ENCODE assay signal across 1 cellular context in the genomic region with DNA sequence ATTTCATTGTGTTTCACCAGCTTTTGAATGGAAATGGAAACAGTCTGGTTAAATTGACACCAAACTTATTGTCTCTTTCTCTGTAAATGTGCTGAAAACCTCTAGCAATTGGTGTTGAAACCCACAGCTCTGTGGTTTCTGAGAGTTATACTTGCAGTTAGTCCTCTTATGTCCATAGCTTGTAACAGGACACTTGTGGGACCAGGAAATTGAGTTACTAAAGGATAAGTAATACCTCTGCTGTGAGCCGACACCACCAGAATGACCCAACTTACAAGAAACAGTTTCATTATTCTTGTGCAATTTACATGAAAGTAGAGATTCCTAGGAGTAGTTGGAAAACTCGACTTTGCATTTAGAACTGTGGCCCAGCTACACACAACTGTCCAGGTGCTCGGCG.
TF ChIP-seq lines count a peak whose summit lies in the region.

No MANE protein-coding gene starts in this region.

TF ChIP-seq in H1, 55 proteins besides CTCF, POLR2A, EP300 and RAD21 (continued from another document):
- TF ChIP-seq, protein P1, sequence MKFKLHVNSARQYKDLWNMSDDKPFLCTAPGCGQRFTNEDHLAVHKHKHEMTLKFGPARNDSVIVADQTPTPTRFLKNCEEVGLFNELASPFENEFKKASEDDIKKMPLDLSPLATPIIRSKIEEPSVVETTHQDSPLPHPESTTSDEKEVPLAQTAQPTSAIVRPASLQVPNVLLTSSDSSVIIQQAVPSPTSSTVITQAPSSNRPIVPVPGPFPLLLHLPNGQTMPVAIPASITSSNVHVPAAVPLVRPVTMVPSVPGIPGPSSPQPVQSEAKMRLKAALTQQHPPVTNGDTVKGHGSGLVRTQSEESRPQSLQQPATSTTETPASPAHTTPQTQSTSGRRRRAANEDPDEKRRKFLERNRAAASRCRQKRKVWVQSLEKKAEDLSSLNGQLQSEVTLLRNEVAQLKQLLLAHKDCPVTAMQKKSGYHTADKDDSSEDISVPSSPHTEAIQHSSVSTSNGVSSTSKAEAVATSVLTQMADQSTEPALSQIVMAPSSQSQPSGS (IDR thresholded peaks at IDR 0.05; ENCODE audit: low read length): no peak
- no peak for TF ChIP-seq BRCA1 (IDR thresholded peaks at IDR 0.05; ENCODE audit: low read depth, low read length)
